Comparison of ENCODE assay signal across 16 cellular contexts in the genomic region with DNA sequence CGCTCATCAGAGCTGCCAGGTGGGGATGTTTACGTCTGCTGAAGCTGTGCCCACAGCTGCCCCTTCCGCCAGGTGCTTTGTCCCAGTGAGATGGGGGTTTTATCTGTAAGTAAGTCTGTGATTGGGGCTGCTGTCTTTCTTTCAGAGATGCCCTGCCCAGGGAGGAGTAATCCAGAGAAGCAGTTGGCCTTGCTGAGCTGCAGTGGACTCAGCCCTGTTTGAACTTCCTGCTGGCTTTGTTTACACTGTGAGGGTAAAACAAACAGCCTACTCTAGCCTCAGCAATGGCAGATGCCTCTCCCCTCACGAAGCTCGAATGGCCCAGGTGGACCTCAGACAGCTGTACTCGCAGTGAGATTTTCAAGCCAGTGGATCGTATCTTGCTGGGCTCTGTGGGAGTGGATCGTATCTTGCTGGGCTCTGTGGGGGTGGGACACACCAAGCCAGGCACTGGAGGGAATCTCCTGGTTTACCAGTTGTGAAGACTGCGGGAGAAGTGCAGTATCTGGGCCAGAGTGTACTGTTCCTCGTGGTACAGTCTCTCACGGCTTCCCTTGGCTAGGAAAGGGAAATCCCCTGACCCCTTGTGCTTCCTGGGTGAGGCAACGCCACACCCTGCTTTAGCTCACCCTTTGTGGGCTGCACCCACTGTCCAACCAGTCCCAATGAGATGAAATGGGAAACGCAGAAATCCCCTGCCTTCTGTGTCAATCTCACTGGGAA.
DNase-seq lines count a peak whose midpoint lies in the region; TF ChIP-seq lines count a peak whose summit lies in the region.
"Had no signal": no experiment of that assay in that cellular context is flagged by ENCODE, and none has a peak within 500 bp of the region (broad histone marks: within the 10 kb centered on the region; RNA-seq: fewer than 3 reads in every experiment).

No MANE protein-coding gene starts in this region.

- H3K4me1 ChIP-seq in SJCRH30 (no peaks in the 10 kb centered on the region), mesenchymal stem cell (ENCODE audit: control insufficient read depth, insufficient read depth, low read depth, low read length) (peaks cover 4% of the 10 kb centered on the region), PC-9 (replicated peaks; ENCODE audit: insufficient read depth) (no peaks in the 10 kb centered on the region)
- H3K4me1 ChIP-seq: ascending aorta, left ventricle myocardium inferior, suprapubic skin had no signal

- H3K9me2 ChIP-seq in PC-9 (ENCODE audit: insufficient read depth) = no peaks in the 10 kb centered on the region

- H2BK5ac ChIP-seq in mesenchymal stem cell (ENCODE audit: low read depth, low read length, poor library complexity, severe bottlenecking) = no peak overlapping the region

- no TSS peak for BruUV-seq in PC-9 (replicated peaks; lab: Mats Ljungman, UMichigan)

- peaks cover 16% of the 10 kb centered on the region for H3K9me3 Mint-ChIP-seq in glutamatergic neuron (ENCODE audit: unreplicated experiment)
- H3K9me3 Mint-ChIP-seq: CD8-positive, alpha-beta T cell had no signal

- H3K4me3 Mint-ChIP-seq in glutamatergic neuron (ENCODE audit: unreplicated experiment) = no peak overlapping the region
- H3K4me3 Mint-ChIP-seq: CD8-positive, alpha-beta T cell had no signal

- H3K36me3 ChIP-seq in SJCRH30 = peaks cover 13% of the 10 kb centered on the region
- H3K36me3 ChIP-seq in mesenchymal stem cell (ENCODE audit: control insufficient read depth in 1 of 2, insufficient read depth in 2 of 2, low read depth in 1 of 2, low read length in 2 of 2) = peaks cover 0 to 9% of the 10 kb centered on the region in 2 experiments
- no peaks in the 10 kb centered on the region for H3K36me3 ChIP-seq in PC-9 (ENCODE audit: low read depth)
- H3K36me3 ChIP-seq: ascending aorta, left ventricle myocardium inferior, suprapubic skin had no signal

- no peak overlapping the region for H3K23ac ChIP-seq in mesenchymal stem cell (ENCODE audit: low read length in 2 of 2)

- CTCF ChIA-PET in PC-9 (lab: Charles Lee) = no interaction called here

- no peak overlapping the region for H2BK120ac ChIP-seq in mesenchymal stem cell (ENCODE audit: low read depth, low read length)

- no peaks in the 10 kb centered on the region for H3K79me1 ChIP-seq in mesenchymal stem cell (replicated peaks; ENCODE audit: low read length, poor library complexity, severe bottlenecking)

- peaks cover 12% of the 10 kb centered on the region for H3K27me3 Mint-ChIP-seq in glutamatergic neuron (ENCODE audit: unreplicated experiment)

- no peak overlapping the region for H3K4me3 ChIP-seq in SJCRH30
- no peak overlapping the region for H3K4me3 ChIP-seq in mesenchymal stem cell (ENCODE audit: insufficient read depth in 1 of 2, low read depth in 1 of 2, low read length in 2 of 2)
- no peak overlapping the region for H3K4me3 ChIP-seq in PC-9
- H3K4me3 ChIP-seq: ascending aorta, left ventricle myocardium inferior, suprapubic skin had no signal

- intact Hi-C loops in PC-9 (cut with micrococcal nuclease; ENCODE audit: unreplicated experiment) = no loop called here

- no peaks in the 10 kb centered on the region for H3F3A ChIP-seq in PC-9 (ENCODE audit: insufficient read depth, low read depth)

- peaks cover 20% of the 10 kb centered on the region for H3K36me3 Mint-ChIP-seq in glutamatergic neuron (ENCODE audit: unreplicated experiment)
- H3K36me3 Mint-ChIP-seq: CD8-positive, alpha-beta T cell had no signal

- H4K8ac ChIP-seq in mesenchymal stem cell (ENCODE audit: low read length) = no peak overlapping the region

- H3K4me1 Mint-ChIP-seq in glutamatergic neuron (ENCODE audit: low read depth, unreplicated experiment) = peaks cover 2% of the 10 kb centered on the region

- H2AFZ ChIP-seq in mesenchymal stem cell (ENCODE audit: low read depth, low read length) (no peak overlapping the region), PC-9 (no peak overlapping the region)

- no peak overlapping the region for H3K4ac ChIP-seq in mesenchymal stem cell (ENCODE audit: low read depth in 1 of 2, low read length in 2 of 2)

- no peak overlapping the region for H3K27ac ChIP-seq in SJCRH30
- no peak overlapping the region for H3K27ac ChIP-seq in mesenchymal stem cell (ENCODE audit: low read length, poor library complexity, severe bottlenecking)
- no peak overlapping the region for H3K27ac ChIP-seq in PC-9
- H3K27ac ChIP-seq: ascending aorta, left ventricle myocardium inferior, suprapubic skin had no signal

- no peaks in the 10 kb centered on the region for H4K20me1 ChIP-seq in PC-9 (ENCODE audit: insufficient read depth)

- no peak overlapping the region for H3K14ac ChIP-seq in mesenchymal stem cell (ENCODE audit: low read length in 2 of 2)

- no peak overlapping the region for H3K9ac ChIP-seq in mesenchymal stem cell (ENCODE audit: low read length)

- no peak for TF ChIP-seq CTCF in PC-9 (conservative IDR thresholded peaks at IDR 0.05)
- no peak for TF ChIP-seq CTCF in glutamatergic neuron (IDR thresholded peaks at IDR 0.05; ENCODE audit: partially characterized antibody, unreplicated experiment)

- no peak overlapping the region for H2BK15ac ChIP-seq in mesenchymal stem cell (ENCODE audit: low read depth, poor library complexity, severe bottlenecking)

- H3K18ac ChIP-seq in mesenchymal stem cell (ENCODE audit: low read depth in 1 of 2, low read length in 2 of 2) = peak overlapping the region in 1 of 2 experiments; percentile 5

- no peak overlapping the region for H4K91ac ChIP-seq in mesenchymal stem cell (ENCODE audit: low read length)

- H2AK5ac ChIP-seq in mesenchymal stem cell (ENCODE audit: low read length, severe bottlenecking) = peak overlapping the region; percentile 77

- H3K27ac Mint-ChIP-seq in glutamatergic neuron (ENCODE audit: unreplicated experiment) = no peak overlapping the region
- H3K27ac Mint-ChIP-seq: CD8-positive, alpha-beta T cell had no signal

- peak; percentile 98 for DNase-seq in DMS53 (lab: John Stamatoyannopoulos, UW)
- DNase-seq in NCI-H146 treated with DMSO at 0.1 percent for 48 hours (lab: John Stamatoyannopoulos, UW; ENCODE audit: unreplicated experiment) = peak; percentile 99
- DNase-seq in SJCRH30 = peak; percentile 4 to 19
- no peak for DNase-seq in mesenchymal stem cell
- no peak for DNase-seq in activated gamma-delta T cell (lab: John Stamatoyannopoulos, UW)
- no peak for DNase-seq in PC-9
- no peak for DNase-seq in glutamatergic neuron
- DNase-seq in germinal center (ENCODE audit: low spot score) = no peak
- DNase-seq: activated naive CD4-positive, alpha-beta T cell; CD8-positive, alpha-beta T cell; left ventricle myocardium inferior; MM.1S; stimulated activated CD4-positive, alpha-beta T cell treated with anti-CD3 and anti-CD28 coated beads, Interleukin-4, amount 100 ng/mL, for 1 hour; T-helper 9 cell had no signal

- POLR2A ChIA-PET in PC-9 (lab: Charles Lee; ENCODE audit: unreplicated experiment) = no interaction called here

- no peaks in the 10 kb centered on the region for H3K9me3 ChIP-seq in SJCRH30 (replicated peaks)
- H3K9me3 ChIP-seq in mesenchymal stem cell (ENCODE audit: control insufficient read depth, low read length) = peaks cover 3% of the 10 kb centered on the region
- H3K9me3 ChIP-seq in PC-9 (ENCODE audit: insufficient read depth, low read depth) = no peaks in the 10 kb centered on the region
- H3K9me3 ChIP-seq: ascending aorta, suprapubic skin had no signal

- no peaks in the 10 kb centered on the region for H3K79me2 ChIP-seq in PC-9 (ENCODE audit: low read depth)

- no peak overlapping the region for H3K4me2 ChIP-seq in mesenchymal stem cell (ENCODE audit: low read length, poor library complexity, severe bottlenecking)
- no peak overlapping the region for H3K4me2 ChIP-seq in PC-9

- WGBS in mesenchymal stem cell = 75% methylated on average over 13 of the region's 13 CpGs

- H3K27me3 ChIP-seq in SJCRH30 (no peaks in the 10 kb centered on the region), mesenchymal stem cell (ENCODE audit: control insufficient read depth in 1 of 2, insufficient read depth in 1 of 2, low read length in 2 of 2) (no peaks in the 10 kb centered on the region), PC-9 (ENCODE audit: insufficient read depth, low read depth) (no peaks in the 10 kb centered on the region)
- H3K27me3 ChIP-seq: ascending aorta, suprapubic skin had no signal

- no peak overlapping the region for H2BK12ac ChIP-seq in mesenchymal stem cell (ENCODE audit: low read length in 2 of 2)

Comparison
In these comparisons a context has a peak if more than half of its experiments do, and no peak if none do; other contexts are left out.
1. DNase-seq: peak in DMS53 (single experiment), NCI-H146 treated with DMSO at 0.1 percent for 48 hours (single experiment) and SJCRH30 (2 of 2); none in mesenchymal stem cell (single experiment), activated gamma-delta T cell (single experiment), PC-9 (0 of 2), glutamatergic neuron (single experiment) and germinal center (single experiment).